In the genomic region with DNA sequence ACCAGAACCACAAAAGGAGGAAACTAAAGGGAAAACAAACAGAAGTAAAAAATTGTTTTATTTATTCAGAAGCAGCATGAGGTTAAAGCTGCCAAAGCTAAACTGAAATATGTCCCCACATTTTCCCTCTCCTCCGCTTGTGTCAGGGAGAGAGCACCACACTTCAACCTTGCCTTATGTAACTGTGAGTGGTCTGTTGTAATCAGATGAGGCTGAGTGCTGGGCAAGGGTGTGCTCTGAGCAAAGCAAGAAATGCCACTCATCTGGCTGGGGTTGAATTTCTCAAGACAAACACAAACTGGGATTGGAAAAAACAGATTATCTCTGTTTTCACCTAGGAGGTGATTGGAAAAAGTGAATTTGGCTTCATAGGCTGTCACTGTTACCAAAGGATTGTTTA, we compare ENCODE assay signal across 1 cellular context.
TF ChIP-seq lines count a peak whose summit lies in the region.

No MANE protein-coding gene starts in this region.

TF ChIP-seq in HepG2, 621 proteins besides CTCF, POLR2A, EP300 and RAD21:
- TF ChIP-seq ZKSCAN8 (CRISPR knock-in tag; IDR thresholded peaks at IDR 0.05; ENCODE audit: borderline replicate concordance) (no peak), ZNF496 (CRISPR knock-in tag; IDR thresholded peaks at IDR 0.05; ENCODE audit: insufficient replicate concordance) (no peak), ZNF788 (CRISPR knock-in tag; IDR thresholded peaks at IDR 0.05; ENCODE audit: borderline replicate concordance) (no peak), ZMYM3 (CRISPR knock-in tag; IDR thresholded peaks at IDR 0.05) (no peak), RAD51 (IDR thresholded peaks at IDR 0.05; ENCODE audit: borderline replicate concordance) (no peak)
- TF ChIP-seq, protein P1, sequence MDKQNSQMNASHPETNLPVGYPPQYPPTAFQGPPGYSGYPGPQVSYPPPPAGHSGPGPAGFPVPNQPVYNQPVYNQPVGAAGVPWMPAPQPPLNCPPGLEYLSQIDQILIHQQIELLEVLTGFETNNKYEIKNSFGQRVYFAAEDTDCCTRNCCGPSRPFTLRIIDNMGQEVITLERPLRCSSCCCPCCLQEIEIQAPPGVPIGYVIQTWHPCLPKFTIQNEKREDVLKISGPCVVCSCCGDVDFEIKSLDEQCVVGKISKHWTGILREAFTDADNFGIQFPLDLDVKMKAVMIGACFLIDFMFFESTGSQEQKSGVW (CRISPR knock-in tag; IDR thresholded peaks at IDR 0.05; ENCODE audit: borderline replicate concordance) = no peak
